19 cellular contexts compared by ENCODE assay signal in the genomic region with DNA sequence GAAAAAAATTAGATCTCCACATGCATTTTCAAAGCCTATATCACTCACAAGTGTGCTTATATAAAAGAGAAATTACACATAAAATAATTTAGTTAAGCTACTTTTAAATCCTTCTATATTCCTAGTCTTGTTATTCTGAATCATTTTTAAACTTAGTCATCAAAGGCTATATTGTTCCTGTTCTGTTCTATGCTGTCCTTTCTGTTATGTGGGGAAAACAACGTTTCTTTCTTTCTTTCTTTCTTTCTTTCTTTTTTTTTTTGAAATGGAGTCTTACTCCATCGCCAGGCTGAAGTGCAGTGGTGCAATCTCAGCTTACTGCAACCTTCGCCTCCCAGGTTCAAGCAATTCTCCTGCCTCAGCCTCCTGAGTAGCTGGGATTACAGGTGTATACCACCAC.
DNase-seq lines count a peak whose midpoint lies in the region; ATAC-seq and TF ChIP-seq lines count a peak whose summit lies in the region.
"Had no signal": no experiment of that assay in that cellular context is flagged by ENCODE, and none has a peak within 500 bp of the region (broad histone marks: within the 10 kb centered on the region; RNA-seq: fewer than 3 reads in every experiment).

No MANE protein-coding gene starts in this region.

- H3K4me2 ChIP-seq in GM23338 = no peak overlapping the region
- H3K4me2 ChIP-seq in PC-3 (ENCODE audit: low read length) = no peak overlapping the region
- H3K4me2 ChIP-seq: BLaER1 had no signal

- H3K36me3 ChIP-seq in GM23338 (ENCODE audit: insufficient read depth) (no peaks in the 10 kb centered on the region), PC-3 (ENCODE audit: low read depth, low read length) (no peaks in the 10 kb centered on the region), lower lobe of right lung (no peaks in the 10 kb centered on the region)
- H3K36me3 ChIP-seq: BLaER1 had no signal

- H3K4me3 ChIP-seq in GM23338 (no peak overlapping the region), PC-3 (ENCODE audit: low read length) (no peak overlapping the region), lower lobe of right lung (no peak overlapping the region)
- H3K4me3 ChIP-seq: BLaER1, GM12878 had no signal

- H3K79me2 ChIP-seq in GM23338 (replicated peaks; ENCODE audit: insufficient read depth) = no peaks in the 10 kb centered on the region
- no peaks in the 10 kb centered on the region for H3K79me2 ChIP-seq in PC-3 (ENCODE audit: low read length)

- H3F3A ChIP-seq in GM23338 (replicated peaks; ENCODE audit: low read depth) = no peaks in the 10 kb centered on the region
- no peaks in the 10 kb centered on the region for H3F3A ChIP-seq in PC-3 (ENCODE audit: low read length, unreplicated experiment)

- POLR2A ChIA-PET in PC-3 (lab: Charles Lee; ENCODE audit: unreplicated experiment) = no interaction called here

- CTCF ChIA-PET in PC-3 (lab: Charles Lee) = no interaction called here

- no peaks in the 10 kb centered on the region for H3K9me2 ChIP-seq in GM23338 (ENCODE audit: insufficient read depth)
- H3K9me2 ChIP-seq in PC-3 (replicated peaks; ENCODE audit: low read length) = no peaks in the 10 kb centered on the region

- no peaks in the 10 kb centered on the region for H3K4me1 Mint-ChIP-seq in GM23338
- H3K4me1 Mint-ChIP-seq: B cell; CD4-positive, CD25-positive, alpha-beta regulatory T cell had no signal

- H3K27me3 ChIP-seq in GM23338 (ENCODE audit: insufficient read depth) (no peaks in the 10 kb centered on the region), PC-3 (ENCODE audit: low read length) (no peaks in the 10 kb centered on the region), lower lobe of right lung (ENCODE audit: low read depth) (no peaks in the 10 kb centered on the region)
- H3K27me3 ChIP-seq: BLaER1 had no signal

- no peaks in the 10 kb centered on the region for H3K36me3 Mint-ChIP-seq in GM23338 (ENCODE audit: low read depth)
- H3K36me3 Mint-ChIP-seq: CD4-positive, CD25-positive, alpha-beta regulatory T cell; CD8-positive, alpha-beta T cell had no signal

- in situ Hi-C loops in SK-MEL-5 (cut with HindIII; ENCODE audit: low pct_unique_long_range_greater_than_20kb, low sequenced_read_pairs) = no loop called here

- H2AFZ ChIP-seq in GM23338 (no peak overlapping the region), PC-3 (ENCODE audit: low read length) (no peak overlapping the region)

- BruUV-seq in PC-3 (replicated peaks; lab: Mats Ljungman, UMichigan) = no TSS peak

- peak; percentile 18 to 28; a peak in 2 of 4 replicates for TF ChIP-seq CTCF in GM23338 (conservative IDR thresholded peaks at IDR 0.05; ENCODE audit: low read depth in 2 of 2)
- TF ChIP-seq CTCF in PC-3 (conservative IDR thresholded peaks at IDR 0.05; ENCODE audit: low read depth, low read length) = no peak
- TF ChIP-seq CTCF in lower lobe of right lung (IDR thresholded peaks at IDR 0.05) = no peak

- H3K9me3 ChIP-seq in PC-3 (ENCODE audit: low read length) (no peaks in the 10 kb centered on the region), lower lobe of right lung (no peaks in the 10 kb centered on the region)
- H3K9me3 ChIP-seq: BLaER1 had no signal

- intact Hi-C loops in PC-3 (cut with micrococcal nuclease) (no loop called here), lower lobe of right lung (cut with DNase I) (no loop called here)

- H3K4me1 ChIP-seq in GM23338 (ENCODE audit: insufficient read depth) (no peaks in the 10 kb centered on the region), PC-3 (ENCODE audit: insufficient read depth, low read length) (no peaks in the 10 kb centered on the region), lower lobe of right lung (no peaks in the 10 kb centered on the region)
- H3K4me1 ChIP-seq: BLaER1 had no signal

- ATAC-seq in GM23338 (no peak), PC-3 (no peak), lower lobe of right lung (no peak)
- ATAC-seq: CD8-positive, alpha-beta T cell; GM12878; HCT116 had no signal

- H3K27me3 Mint-ChIP-seq in GM23338 (ENCODE audit: insufficient read depth, low read depth, poor library complexity) = no peaks in the 10 kb centered on the region
- H3K27me3 Mint-ChIP-seq: B cell; CD4-positive, CD25-positive, alpha-beta regulatory T cell had no signal

- H4K20me1 ChIP-seq in GM23338 (replicated peaks; ENCODE audit: insufficient read depth) (no peaks in the 10 kb centered on the region), PC-3 (ENCODE audit: low read length) (no peaks in the 10 kb centered on the region)
- H4K20me1 ChIP-seq: BLaER1 had no signal

- H3K4me3 Mint-ChIP-seq in GM23338 = no peak overlapping the region
- H3K4me3 Mint-ChIP-seq: B cell; CD4-positive, CD25-positive, alpha-beta regulatory T cell; CD8-positive, alpha-beta T cell; H9 had no signal

- no peaks in the 10 kb centered on the region for H3K9me3 Mint-ChIP-seq in GM23338
- H3K9me3 Mint-ChIP-seq: H9 had no signal

- H3K27ac ChIP-seq in GM23338 (ENCODE audit: low read depth) = no peak overlapping the region
- no peak overlapping the region for H3K27ac ChIP-seq in PC-3 (ENCODE audit: low read length)
- no peak overlapping the region for H3K27ac ChIP-seq in lower lobe of right lung
- H3K27ac ChIP-seq in substantia nigra (ENCODE audit: low read depth, low read length, poor library complexity, severe bottlenecking) = no peak overlapping the region
- H3K27ac ChIP-seq: BLaER1, C4-2B had no signal

- H3K27ac Mint-ChIP-seq in GM23338 = no peak overlapping the region
- H3K27ac Mint-ChIP-seq: B cell; CD4-positive, CD25-positive, alpha-beta regulatory T cell; CD8-positive, alpha-beta T cell; H9 had no signal

- no peak for DNase-seq in GM23338 (ENCODE audit: low spot score)
- peak; percentile 66 for DNase-seq in SK-MEL-5 (ENCODE audit: low read depth, low spot score)
- DNase-seq in foreskin melanocyte = peak; percentile 64
- DNase-seq in PC-3 = no peak
- DNase-seq in lower lobe of right lung = no peak
- no peak for DNase-seq in NCI-H526 treated with DMSO at 0.1 percent for 48 hours (lab: John Stamatoyannopoulos, UW)
- DNase-seq in substantia nigra (lab: John Stamatoyannopoulos, UW) = no peak
- DNase-seq: CD4-positive, CD25-positive, alpha-beta regulatory T cell; CD8-positive, alpha-beta T cell; DMS 273 treated with DMSO at 0.1 percent for 48 hours; DMS79; EL; GDM1; H9 had no signal

- no peak overlapping the region for H3K9ac ChIP-seq in PC-3 (ENCODE audit: low read length)
- H3K9ac ChIP-seq: BLaER1 had no signal

TF ChIP-seq in GM23338, 12 proteins besides CTCF, POLR2A, EP300 and RAD21 (continues in another document):
- TF ChIP-seq, protein P1, sequence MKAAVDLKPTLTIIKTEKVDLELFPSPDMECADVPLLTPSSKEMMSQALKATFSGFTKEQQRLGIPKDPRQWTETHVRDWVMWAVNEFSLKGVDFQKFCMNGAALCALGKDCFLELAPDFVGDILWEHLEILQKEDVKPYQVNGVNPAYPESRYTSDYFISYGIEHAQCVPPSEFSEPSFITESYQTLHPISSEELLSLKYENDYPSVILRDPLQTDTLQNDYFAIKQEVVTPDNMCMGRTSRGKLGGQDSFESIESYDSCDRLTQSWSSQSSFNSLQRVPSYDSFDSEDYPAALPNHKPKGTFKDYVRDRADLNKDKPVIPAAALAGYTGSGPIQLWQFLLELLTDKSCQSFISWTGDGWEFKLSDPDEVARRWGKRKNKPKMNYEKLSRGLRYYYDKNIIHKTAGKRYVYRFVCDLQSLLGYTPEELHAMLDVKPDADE (IDR thresholded peaks at IDR 0.05) = no peak
- TF ChIP-seq ZNF114 (CRISPR knock-in tag; IDR thresholded peaks at IDR 0.05) (no peak), POLR2AphosphoS5 (IDR thresholded peaks at IDR 0.05; ENCODE audit: low read depth) (no peak), NANOG (IDR thresholded peaks at IDR 0.05; ENCODE audit: borderline replicate concordance) (no peak), EZH2 (IDR thresholded peaks at IDR 0.05; ENCODE audit: low read depth, unreplicated experiment) (no peak), CREB1 (CRISPR knock-in tag; IDR thresholded peaks at IDR 0.05; ENCODE audit: low read depth) (no peak), STAT1 (IDR thresholded peaks at IDR 0.05; ENCODE audit: unreplicated experiment) (no peak), EZH2phosphoT487 (IDR thresholded peaks at IDR 0.05; ENCODE audit: unreplicated experiment) (no peak)

Comparison
In these comparisons a context has a peak if more than half of its experiments do, and no peak if none do; other contexts are left out.
1. DNase-seq: peak in SK-MEL-5 (single experiment) and foreskin melanocyte (single experiment); none in GM23338 (single experiment), PC-3 (single experiment), lower lobe of right lung (single experiment), NCI-H526 treated with DMSO at 0.1 percent for 48 hours (single experiment) and substantia nigra (0 of 49).
2. CTCF ChIP-seq: peak in GM23338 (2 of 2); none in PC-3 (single experiment) and lower lobe of right lung (single experiment).